1 cellular context compared by ENCODE assay signal in genomic region chr19:46866407-46867132, GRCh38.
A peak's percentile ranks its signal among the peaks of the same experiment; 100 is the strongest.
TF ChIP-seq lines count a peak whose summit lies in the region.

No MANE protein-coding gene starts in this region.

TF ChIP-seq in K562, 482 proteins besides CTCF, POLR2A, EP300 and RAD21 (continues in another document):
- TF ChIP-seq TFE3 (CRISPR knock-in tag; IDR thresholded peaks at IDR 0.05) (no peak), TCF7L2 (IDR thresholded peaks at IDR 0.05; ENCODE audit: low read depth, low read length) (no peak), ZFP36 (IDR thresholded peaks at IDR 0.05; ENCODE audit: low read depth, low read length, partially characterized antibody) (peak; percentile 5), ELF2 (CRISPR knock-in tag; IDR thresholded peaks at IDR 0.05) (no peak), NUFIP1 (IDR thresholded peaks at IDR 0.05; ENCODE audit: partially characterized antibody) (peak; percentile 25), FOSL1 (tag; conservative IDR thresholded peaks at IDR 0.05) (peak; percentile 46; the same call in 1 of the 2 replicates), NFE2 (IDR thresholded peaks at IDR 0.05; ENCODE audit: low read depth) (peak; percentile 92), ZNF644 (tag; IDR thresholded peaks at IDR 0.05; ENCODE audit: low read depth) (no peak), PKNOX1 (IDR thresholded peaks at IDR 0.05) (peak; percentile 64), ZNF592 (IDR thresholded peaks at IDR 0.05) (peak; percentile 59; the same call in 1 of the 2 replicates), BCOR (IDR thresholded peaks at IDR 0.05) (peak; percentile 62; the same call in 1 of the 2 replicates), TAF15 (IDR thresholded peaks at IDR 0.05; ENCODE audit: low read depth, low read length) (no peak), TGIF2 (CRISPR knock-in tag; IDR thresholded peaks at IDR 0.05) (no peak), SMARCE1 (IDR thresholded peaks at IDR 0.05) (peak; percentile 38; the same call in 1 of the 2 replicates), MAFF (IDR thresholded peaks at IDR 0.05; ENCODE audit: low read length) (peak; percentile 87), L3MBTL2 (IDR thresholded peaks at IDR 0.05) (no peak), TFAP4 (CRISPR knock-in tag; IDR thresholded peaks at IDR 0.05; ENCODE audit: borderline replicate concordance) (no peak), DPF2 (IDR thresholded peaks at IDR 0.05) (peak; percentile 52; the same call in 1 of the 2 replicates), CBX1 (IDR thresholded peaks at IDR 0.05; ENCODE audit: low read depth) (no peak), DMBX1 (CRISPR knock-in tag; IDR thresholded peaks at IDR 0.05; ENCODE audit: borderline replicate concordance) (no peak), NFE2L1 (tag; IDR thresholded peaks at IDR 0.05; ENCODE audit: borderline replicate concordance, low read depth) (peak; percentile 80), BCLAF1 (IDR thresholded peaks at IDR 0.05; ENCODE audit: borderline replicate concordance in 1 of 2, control insufficient read depth in 1 of 2, low read depth in 2 of 2, low read length in 1 of 2) (no peak), EP400 (IDR thresholded peaks at IDR 0.05) (0 out of 2 replicates have a peak, but pooled peaks have one; percentile 10), CBX2 (IDR thresholded peaks at IDR 0.05; ENCODE audit: insufficient read depth, low read length, poor library complexity, severe bottlenecking) (no peak), MAFK (IDR thresholded peaks at IDR 0.05; ENCODE audit: low read length) (peak; percentile 84), ATF3 (IDR thresholded peaks at IDR 0.05) (peak; percentile 20; the same call in 1 of the 2 replicates), ATF3 (CRISPR knock-in tag; conservative IDR thresholded peaks at IDR 0.05) (no peak), ZNF436 (CRISPR knock-in tag; IDR thresholded peaks at IDR 0.05) (no peak), HOMEZ (CRISPR knock-in tag; IDR thresholded peaks at IDR 0.05) (no peak), GTF2A2 (tag; IDR thresholded peaks at IDR 0.05) (no peak), ZNF324 (CRISPR knock-in tag; IDR thresholded peaks at IDR 0.05) (no peak), ZNF316 (IDR thresholded peaks at IDR 0.05) (peak; percentile 84), BACH1 (tag; IDR thresholded peaks at IDR 0.05) (peak; percentile 69), NR4A1 (CRISPR knock-in tag; IDR thresholded peaks at IDR 0.05) (no peak), NR4A1 (tag; IDR thresholded peaks at IDR 0.05) (no peak), ZNF407 (IDR thresholded peaks at IDR 0.05; ENCODE audit: low read depth) (no peak), CBFB (CRISPR knock-in tag; IDR thresholded peaks at IDR 0.05) (no peak), GATAD2B (IDR thresholded peaks at IDR 0.05; ENCODE audit: borderline replicate concordance) (0 out of 2 replicates have a peak, but pooled peaks have one; percentile 36), C11orf30 (IDR thresholded peaks at IDR 0.05; ENCODE audit: low read depth) (peak; percentile 85), MAZ (CRISPR knock-in tag; conservative IDR thresholded peaks at IDR 0.05 in 1 of 2, IDR thresholded peaks at IDR 0.05 in 1 of 2) (peak in 1 of 2 experiments; percentile 12; a peak in 1 of 4 replicates), PYGO2 (tag; IDR thresholded peaks at IDR 0.05) (no peak), PTBP1 (IDR thresholded peaks at IDR 0.05; ENCODE audit: low read depth, low read length) (no peak), SMARCA4 (IDR thresholded peaks at IDR 0.05) (peak; percentile 66)
